ENCODE assay signal across 2 cellular contexts in genomic region chr2:185667452-185667851, GRCh38.
TF ChIP-seq lines count a peak whose summit lies in the region.

No MANE protein-coding gene starts in this region.

TF ChIP-seq in HEK293, 187 proteins besides CTCF, POLR2A, EP300 and RAD21:
- peak; percentile 80 for TF ChIP-seq ATF2 (tag by site-specific recombination; IDR thresholded peaks at IDR 0.05; ENCODE audit: low read depth)
- no peak for TF ChIP-seq ZNF157 (tag by site-specific recombination; IDR thresholded peaks at IDR 0.05)

TF ChIP-seq in K562, 482 proteins besides CTCF, POLR2A, EP300 and RAD21 (continued from another document):
- TF ChIP-seq ATF3 (IDR thresholded peaks at IDR 0.05) (peak; percentile 61; the same call in 1 of the 2 replicates), ATF3 (CRISPR knock-in tag; conservative IDR thresholded peaks at IDR 0.05) (no peak), JUND (IDR thresholded peaks at IDR 0.05; ENCODE audit: borderline replicate concordance, low read depth, low read length) (no peak), JUND (tag; IDR thresholded peaks at IDR 0.05; ENCODE audit: borderline replicate concordance, low read depth, low read length) (peak; percentile 42; the same call in 1 of the 3 replicates), ATF7 (IDR thresholded peaks at IDR 0.05) (0 out of 2 replicates have a peak, but pooled peaks have one; percentile 24), HIVEP1 (CRISPR knock-in tag; IDR thresholded peaks at IDR 0.05) (no peak)
